Comparison of ENCODE assay signal across 14 cellular contexts in the genomic region with DNA sequence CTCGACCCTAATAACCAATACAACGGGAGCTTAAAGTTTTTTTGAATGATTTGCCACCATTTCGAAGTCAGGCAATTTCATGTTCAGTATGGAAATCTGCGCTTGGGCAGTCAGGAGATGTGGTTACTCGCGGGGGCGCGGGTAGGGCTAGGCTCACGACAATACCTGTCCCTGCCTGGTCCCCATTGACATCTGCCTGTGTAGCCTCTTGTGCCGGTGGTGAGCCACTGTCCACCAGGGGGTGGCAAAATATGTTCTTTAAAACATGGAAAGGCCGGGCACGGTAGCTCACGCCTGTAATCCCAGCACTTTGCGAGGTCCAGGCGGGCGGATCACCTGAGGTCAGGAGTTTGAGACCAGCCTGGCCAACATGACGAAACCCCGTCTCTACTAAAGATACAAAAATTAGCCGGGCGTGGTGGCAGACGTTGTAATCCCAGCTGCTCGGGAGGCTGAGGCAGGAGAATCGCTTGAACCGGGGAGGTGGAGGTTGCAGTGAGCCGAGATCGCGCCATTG. TPM values are rescaled to one million over a fixed set of nuclear protein-coding genes. Genes with fewer than 3 reads are reported as not detected.
A peak's percentile ranks its signal among the peaks of the same experiment; 100 is the strongest.
DNase-seq lines count a peak whose midpoint lies in the region; ATAC-seq and TF ChIP-seq lines count a peak whose summit lies in the region.
"Not testable (repeated sequence)": the region's sequence is repeated elsewhere in the genome, so short reads cannot be mapped to it uniquely, and the experiment has no call there.
"Had no signal": no experiment of that assay in that cellular context is flagged by ENCODE, and none has a peak within 500 bp of the region (broad histone marks: within the 10 kb centered on the region; RNA-seq: fewer than 3 reads in every experiment).

No MANE protein-coding gene starts in this region.

- not testable (repeated sequence) for H3K9me3 ChIP-seq in lower lobe of right lung

- H3K36me3 ChIP-seq in lower lobe of right lung = peaks cover 21% of the 10 kb centered on the region

- DNase-seq in activated CD8-positive, alpha-beta T cell treated with anti-CD3 and anti-CD28 coated beads, Interleukin-2, amount 10 ng/mL, durations not matched to agents 7 days and 5 days; foreskin keratinocyte; stimulated activated naive CD8-positive, alpha-beta T cell treated with anti-CD3 and anti-CD28 coated beads, Interleukin-15, amount 100 ng/mL, for 72 hours: not testable (repeated sequence)
- peak; percentile 51 for DNase-seq in lower lobe of right lung

- peaks cover 21% of the 10 kb centered on the region for H3K36me3 Mint-ChIP-seq in activated CD8-positive, alpha-beta T cell treated with anti-CD3 and anti-CD28 coated beads, Interleukin-2, amount 10 ng/mL, durations not matched to agents 7 days and 5 days (ENCODE audit: low read depth)

- ATAC-seq in GM18511 (IDR thresholded peaks at IDR 0.05; ENCODE audit: unreplicated experiment) = peak; percentile 59
- ATAC-seq in GM21423 (IDR thresholded peaks at IDR 0.05; ENCODE audit: unreplicated experiment) = peak; percentile 19
- peak; percentile 39 for ATAC-seq in HG02943 (IDR thresholded peaks at IDR 0.05; ENCODE audit: low read depth, unreplicated experiment)
- peak; percentile 9 for ATAC-seq in HG03558 (IDR thresholded peaks at IDR 0.05; ENCODE audit: extremely low read depth, unreplicated experiment)
- ATAC-seq in activated CD8-positive, alpha-beta T cell treated with anti-CD3 and anti-CD28 coated beads, Interleukin-2, amount 10 ng/mL, durations not matched to agents 7 days and 5 days = peak; percentile 43
- ATAC-seq in foreskin keratinocyte = peak; percentile 42
- peak; percentile 62 to 63 for ATAC-seq in lower lobe of right lung
- peak; percentile 73 for ATAC-seq in stimulated activated naive CD8-positive, alpha-beta T cell treated with anti-CD3 and anti-CD28 coated beads, Interleukin-15, amount 100 ng/mL, for 72 hours

- not testable (repeated sequence) for TF ChIP-seq CTCF in foreskin keratinocyte (conservative IDR thresholded peaks at IDR 0.05); lower lobe of right lung (IDR thresholded peaks at IDR 0.05)

- not testable (repeated sequence) for H3K27ac ChIP-seq in foreskin keratinocyte, lower lobe of right lung

- H3K4me1 ChIP-seq in foreskin keratinocyte, lower lobe of right lung: not testable (repeated sequence)

- not testable (repeated sequence) for H3K9me3 Mint-ChIP-seq in activated CD8-positive, alpha-beta T cell treated with anti-CD3 and anti-CD28 coated beads, Interleukin-2, amount 10 ng/mL, durations not matched to agents 7 days and 5 days (ENCODE audit: insufficient read depth); stimulated activated naive CD8-positive, alpha-beta T cell treated with anti-CD3 and anti-CD28 coated beads, Interleukin-15, amount 100 ng/mL, for 72 hours

- H3K27me3 Mint-ChIP-seq in activated CD8-positive, alpha-beta T cell treated with anti-CD3 and anti-CD28 coated beads, Interleukin-2, amount 10 ng/mL, durations not matched to agents 7 days and 5 days (ENCODE audit: low read depth); stimulated activated naive CD8-positive, alpha-beta T cell treated with anti-CD3 and anti-CD28 coated beads, Interleukin-15, amount 100 ng/mL, for 72 hours: not testable (repeated sequence)

- not testable (repeated sequence) for H3K4me3 ChIP-seq in lower lobe of right lung

- POLR2A ChIA-PET in activated CD8-positive, alpha-beta T cell treated with anti-CD3 and anti-CD28 coated beads, Interleukin-2, amount 10 ng/mL, durations not matched to agents 7 days and 5 days (lab: Charles Lee) = not testable (repeated sequence)

- not testable (repeated sequence) for H3K4me3 Mint-ChIP-seq in activated CD8-positive, alpha-beta T cell treated with anti-CD3 and anti-CD28 coated beads, Interleukin-2, amount 10 ng/mL, durations not matched to agents 7 days and 5 days; stimulated activated naive CD8-positive, alpha-beta T cell treated with anti-CD3 and anti-CD28 coated beads, Interleukin-15, amount 100 ng/mL, for 72 hours

- H3K27me3 ChIP-seq in foreskin keratinocyte; lower lobe of right lung (ENCODE audit: low read depth): not testable (repeated sequence)

- CTCF ChIA-PET in activated CD8-positive, alpha-beta T cell treated with anti-CD3 and anti-CD28 coated beads, Interleukin-2, amount 10 ng/mL, durations not matched to agents 7 days and 5 days (lab: Charles Lee) = not testable (repeated sequence)

- intact Hi-C loops in lower lobe of right lung (cut with DNase I) = loop anchor here (10.0 kb wide), 1 partner anchor 50 kb away; no protein-coding TSS in a partner anchor

- not testable (repeated sequence) for H3K27ac Mint-ChIP-seq in activated CD8-positive, alpha-beta T cell treated with anti-CD3 and anti-CD28 coated beads, Interleukin-2, amount 10 ng/mL, durations not matched to agents 7 days and 5 days; stimulated activated naive CD8-positive, alpha-beta T cell treated with anti-CD3 and anti-CD28 coated beads, Interleukin-15, amount 100 ng/mL, for 72 hours

- H3K4me1 Mint-ChIP-seq in activated CD8-positive, alpha-beta T cell treated with anti-CD3 and anti-CD28 coated beads, Interleukin-2, amount 10 ng/mL, durations not matched to agents 7 days and 5 days (ENCODE audit: low read depth) = not testable (repeated sequence)
- H3K4me1 Mint-ChIP-seq in stimulated activated naive CD8-positive, alpha-beta T cell treated with anti-CD3 and anti-CD28 coated beads, Interleukin-15, amount 100 ng/mL, for 72 hours = peaks cover 22% of the 10 kb centered on the region

RNA-seq across cellular contexts. Expression of a gene that starts 0.7 kb away (rescaled TPM):
- total RNA-seq in activated CD8-positive, alpha-beta T cell treated with anti-CD3 and anti-CD28 coated beads, Interleukin-2, amount 10 ng/mL, durations not matched to agents 7 days and 5 days = 100 to 1,000 TPM; 128 to 136 TPM
- total RNA-seq in foreskin keratinocyte = 80.5 and 93.8 TPM in 2 replicates
- polyA plus RNA-seq in foreskin keratinocyte = 121 and 146 TPM in 2 replicates
- 102 TPM for total RNA-seq in lower lobe of right lung

RNA-seq across cellular contexts. Expression of a gene that starts 5.0 kb away (rescaled TPM):
- total RNA-seq in activated CD8-positive, alpha-beta T cell treated with anti-CD3 and anti-CD28 coated beads, Interleukin-2, amount 10 ng/mL, durations not matched to agents 7 days and 5 days = not detected
- total RNA-seq in foreskin keratinocyte = 0.42 and 0.92 TPM in 2 replicates
- polyA plus RNA-seq in foreskin keratinocyte = 0.52 and 0.84 TPM in 2 replicates
- total RNA-seq in lower lobe of right lung = 3.0 TPM
- total RNA-seq: esophagus squamous epithelium, Peyer's patch had no signal

RNA-seq across cellular contexts. Expression of a gene that starts 8.2 kb away (rescaled TPM):
- total RNA-seq in activated CD8-positive, alpha-beta T cell treated with anti-CD3 and anti-CD28 coated beads, Interleukin-2, amount 10 ng/mL, durations not matched to agents 7 days and 5 days = not detected
- total RNA-seq in foreskin keratinocyte = 0.61 and 0.67 TPM in 2 replicates
- 0.56 and 0.71 TPM in 2 replicates for polyA plus RNA-seq in foreskin keratinocyte
- 2.9 TPM for total RNA-seq in lower lobe of right lung
- total RNA-seq: progenitor cell of endocrine pancreas, smooth muscle cell had no signal

RNA-seq across cellular contexts. Expression of a gene that starts 13.9 kb away (rescaled TPM):
- total RNA-seq in activated CD8-positive, alpha-beta T cell treated with anti-CD3 and anti-CD28 coated beads, Interleukin-2, amount 10 ng/mL, durations not matched to agents 7 days and 5 days = not detected
- total RNA-seq in foreskin keratinocyte = 5.2 and 9.5 TPM in 2 replicates
- polyA plus RNA-seq in foreskin keratinocyte = 11.3 and 21.6 TPM in 2 replicates
- 7.3 TPM for total RNA-seq in lower lobe of right lung
- total RNA-seq: smooth muscle cell had no signal

RNA-seq across cellular contexts. Expression of a gene that starts 30.4 kb away (rescaled TPM):
- not detected for total RNA-seq in activated CD8-positive, alpha-beta T cell treated with anti-CD3 and anti-CD28 coated beads, Interleukin-2, amount 10 ng/mL, durations not matched to agents 7 days and 5 days
- total RNA-seq in foreskin keratinocyte (not detected in 2 replicates), lower lobe of right lung (not detected)
- polyA plus RNA-seq in foreskin keratinocyte = not detected in 2 replicates
- total RNA-seq: esophagus squamous epithelium, lung microvascular endothelial cell, Peyer's patch, progenitor cell of endocrine pancreas, smooth muscle cell had no signal
- polyA plus RNA-seq: SK-N-SH, smooth muscle cell had no signal

Comparison
In these comparisons a context has a peak if more than half of its experiments do, and no peak if none do; other contexts are left out.
1. ATAC-seq: peak in every context shown above with its lines; median percentile 73 in stimulated activated naive CD8-positive, alpha-beta T cell treated with anti-CD3 and anti-CD28 coated beads, Interleukin-15, amount 100 ng/mL, for 72 hours; 62 in lower lobe of right lung; 59 in GM18511; 43 in activated CD8-positive, alpha-beta T cell treated with anti-CD3 and anti-CD28 coated beads, Interleukin-2, amount 10 ng/mL, durations not matched to agents 7 days and 5 days; 42 in foreskin keratinocyte; 39 in HG02943; 19 in GM21423; 9 in HG03558.